5 cellular contexts compared by ENCODE assay signal in the genomic region with DNA sequence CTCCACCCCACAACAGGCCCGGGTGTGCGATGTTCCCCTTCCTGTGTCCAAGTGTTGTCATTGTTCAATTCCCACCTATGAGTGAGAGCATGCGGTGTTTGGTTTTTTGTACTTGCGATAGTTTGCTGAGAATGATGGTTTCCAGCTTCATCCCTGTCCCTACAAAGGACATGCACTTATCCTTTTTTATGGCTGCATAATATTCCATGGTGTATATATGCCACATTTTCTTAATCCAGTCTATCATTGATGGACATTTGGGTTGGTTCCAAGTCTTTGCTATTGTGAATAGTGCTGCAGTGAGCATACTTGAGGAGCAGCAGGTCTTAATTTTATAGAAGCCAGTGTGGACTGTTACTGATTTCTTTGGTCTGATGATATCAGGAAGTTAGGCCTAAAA. TPM values are rescaled to one million over a fixed set of nuclear protein-coding genes. Genes with fewer than 3 reads are reported as not detected.
DNase-seq lines count a peak whose midpoint lies in the region; ATAC-seq, FAIRE-seq and TF ChIP-seq lines count a peak whose summit lies in the region.
"Not testable (repeated sequence)": the region's sequence is repeated elsewhere in the genome, so short reads cannot be mapped to it uniquely, and the experiment has no call there.

No MANE protein-coding gene starts in this region.

- in situ Hi-C loops in K562 (cut with MboI): not testable (repeated sequence)

- peaks cover 14% of the 10 kb centered on the region for H3K9me3 Mint-ChIP-seq in CD8-positive, alpha-beta T cell
- peaks cover 22% of the 10 kb centered on the region for H3K9me3 Mint-ChIP-seq in activated T-cell treated with anti-CD3 and anti-CD28 coated beads, Interleukin-2, amount 50 U/mL, for 24 hours

- DNase-seq in CD8-positive, alpha-beta T cell; activated T-cell treated with anti-CD3 and anti-CD28 coated beads, Interleukin-2, amount 50 U/mL, for 24 hours; K562 (ENCODE audit: extremely low read depth in 1 of 4, low spot score in 3 of 4); trophoblast cell: not testable (repeated sequence)

- not testable (repeated sequence) for H2AFZ ChIP-seq in K562 (ENCODE audit: low read depth, low read length); trophoblast cell (ENCODE audit: insufficient read depth, low read length, poor library complexity)

- CTCF ChIA-PET in CD8-positive, alpha-beta T cell (lab: Charles Lee); HEK293 (lab: Yijun Ruan, JAX); K562 (lab: Yijun Ruan, JAX; ENCODE audit: low intra/inter-chr PET ratio): not testable (repeated sequence)

- TF ChIP-seq RAD21 in K562 (CRISPR knock-in tag; conservative IDR thresholded peaks at IDR 0.05 in 1 of 2, IDR thresholded peaks at IDR 0.05 in 1 of 2): not testable (repeated sequence)

- H3K18ac ChIP-seq in trophoblast cell (ENCODE audit: low read length): not testable (repeated sequence)

- H3K4me1 ChIP-seq in CD8-positive, alpha-beta T cell (ENCODE audit: insufficient read depth, low read length); HEK293 (ENCODE audit: control insufficient read depth, insufficient read depth, low read length); K562 (replicated peaks in 1 of 2; ENCODE audit: control insufficient read depth in 2 of 2, insufficient read depth in 2 of 2, low read length in 2 of 2); trophoblast cell (ENCODE audit: control insufficient read depth in 1 of 2, insufficient read depth in 2 of 2, low read length in 2 of 2): not testable (repeated sequence)

- H4K8ac ChIP-seq in trophoblast cell (ENCODE audit: low read depth, low read length): not testable (repeated sequence)

- WGBS in K562 (ENCODE audit: insufficient coverage, low coverage, missing lambda C conversion rate): 73% methylated on average over 2 of the region's 4 CpGs
- no CpG with 5 or more reads among the region's 4 CpGs for WGBS in trophoblast cell (ENCODE audit: extremely low coverage, insufficient coverage, insufficient read length)

- peak overlapping the region; percentile 27 for H3K27ac Mint-ChIP-seq in CD8-positive, alpha-beta T cell
- peak overlapping the region; percentile 18 for H3K27ac Mint-ChIP-seq in activated T-cell treated with anti-CD3 and anti-CD28 coated beads, Interleukin-2, amount 50 U/mL, for 24 hours

- FAIRE-seq in K562 (lab: Jason Lieb, UNC): not testable (repeated sequence)

- not testable (repeated sequence) for TF ChIP-seq EP300 in K562 (IDR thresholded peaks at IDR 0.05; ENCODE audit: low read length)

- not testable (repeated sequence) for H4K20me1 ChIP-seq in K562 (replicated peaks; ENCODE audit: control insufficient read depth, insufficient read depth, low read length)

- H2BK5ac ChIP-seq in trophoblast cell (ENCODE audit: low read depth, low read length, poor library complexity): not testable (repeated sequence)

- not testable (repeated sequence) for H3K4me2 ChIP-seq in K562 (ENCODE audit: insufficient read depth, low read length); trophoblast cell (ENCODE audit: low read length)

- not testable (repeated sequence) for TF ChIP-seq POLR2A in K562 (conservative IDR thresholded peaks at IDR 0.05)

- H4K91ac ChIP-seq in trophoblast cell (ENCODE audit: low read depth, low read length): not testable (repeated sequence)

- H2AK5ac ChIP-seq in trophoblast cell (ENCODE audit: low read length): not testable (repeated sequence)

- H4K12ac ChIP-seq in trophoblast cell (ENCODE audit: low read depth, low read length): not testable (repeated sequence)

- peaks cover 54% of the 10 kb centered on the region for H3K4me1 Mint-ChIP-seq in CD8-positive, alpha-beta T cell (ENCODE audit: low read depth)
- H3K4me1 Mint-ChIP-seq in activated T-cell treated with anti-CD3 and anti-CD28 coated beads, Interleukin-2, amount 50 U/mL, for 24 hours (ENCODE audit: low read depth): peaks cover 53% of the 10 kb centered on the region

- H3K36me3 ChIP-seq in CD8-positive, alpha-beta T cell (ENCODE audit: insufficient read depth, low read length); HEK293 (ENCODE audit: control insufficient read depth in 2 of 2, insufficient read depth in 1 of 2, low read length in 2 of 2); K562 (ENCODE audit: control insufficient read depth, insufficient read depth, low read length); trophoblast cell (ENCODE audit: control insufficient read depth in 1 of 2, insufficient read depth in 2 of 2, low read length in 2 of 2): not testable (repeated sequence)

- H3K79me2 ChIP-seq in K562 (ENCODE audit: control insufficient read depth, insufficient read depth, low read length): peaks cover 61% of the 10 kb centered on the region
- not testable (repeated sequence) for H3K79me2 ChIP-seq in trophoblast cell (ENCODE audit: control insufficient read depth, insufficient read depth, low read length, poor library complexity)

- not testable (repeated sequence) for H2BK120ac ChIP-seq in trophoblast cell (ENCODE audit: insufficient read depth, low read length, poor library complexity)

- peaks cover 51% of the 10 kb centered on the region for H3K36me3 Mint-ChIP-seq in CD8-positive, alpha-beta T cell
- peaks cover 81% of the 10 kb centered on the region for H3K36me3 Mint-ChIP-seq in activated T-cell treated with anti-CD3 and anti-CD28 coated beads, Interleukin-2, amount 50 U/mL, for 24 hours (ENCODE audit: low read depth)

- not testable (repeated sequence) for H3K79me1 ChIP-seq in trophoblast cell (ENCODE audit: low read length)

- BruUV-seq in K562 (replicated peaks; lab: Mats Ljungman, UMichigan): not testable (repeated sequence)

- not testable (repeated sequence) for H2BK12ac ChIP-seq in trophoblast cell (ENCODE audit: low read length)

- ATAC-seq in CD8-positive, alpha-beta T cell; K562: not testable (repeated sequence)

- H3K4me3 ChIP-seq in CD8-positive, alpha-beta T cell (ENCODE audit: low read depth, low read length); HEK293 (ENCODE audit: low read depth, low read length); K562; trophoblast cell (ENCODE audit: low read depth, low read length): not testable (repeated sequence)

- peak overlapping the region; percentile 11 for H3K4me3 Mint-ChIP-seq in CD8-positive, alpha-beta T cell
- H3K4me3 Mint-ChIP-seq in activated T-cell treated with anti-CD3 and anti-CD28 coated beads, Interleukin-2, amount 50 U/mL, for 24 hours: not testable (repeated sequence)

- intact Hi-C loops in CD8-positive, alpha-beta T cell (cut with DNase I, micrococcal nuclease); K562 (cut with micrococcal nuclease): not testable (repeated sequence)

- POLR2A ChIA-PET in CD8-positive, alpha-beta T cell (lab: Charles Lee): interaction anchor here (0.6 kb wide), 1 partner anchor 30 kb away, joined by 3 read pairs; no protein-coding TSS in a partner anchor
- POLR2A ChIA-PET in HEK293 (lab: Yijun Ruan, JAX); K562 (lab: Yijun Ruan, JAX): not testable (repeated sequence)

- H3K9ac ChIP-seq in K562 (ENCODE audit: insufficient read depth in 1 of 2, low read depth in 2 of 2, low read length in 2 of 2); trophoblast cell (ENCODE audit: low read length): not testable (repeated sequence)

- not testable (repeated sequence) for H3K23ac ChIP-seq in trophoblast cell (ENCODE audit: low read length)

- not testable (repeated sequence) for H3K27me3 Mint-ChIP-seq in CD8-positive, alpha-beta T cell (ENCODE audit: low read depth); activated T-cell treated with anti-CD3 and anti-CD28 coated beads, Interleukin-2, amount 50 U/mL, for 24 hours

- H3K27ac ChIP-seq in CD8-positive, alpha-beta T cell (ENCODE audit: low read depth, low read length); HEK293 (ENCODE audit: extremely low read depth, low read depth, low read length); K562 (ENCODE audit: extremely low read depth, low read depth, low read length); trophoblast cell (ENCODE audit: low read depth, low read length): not testable (repeated sequence)

- not testable (repeated sequence) for H3K14ac ChIP-seq in trophoblast cell (ENCODE audit: low read length)

- not testable (repeated sequence) for TF ChIP-seq CTCF in CD8-positive, alpha-beta T cell (IDR thresholded peaks at IDR 0.05); HEK293 (tag by site-specific recombination; IDR thresholded peaks at IDR 0.05); K562 (IDR thresholded peaks at IDR 0.05 in 2 of 3, conservative IDR thresholded peaks at IDR 0.05 in 1 of 3; ENCODE audit: insufficient read depth in 2 of 3, low read depth in 1 of 3, low read length in 3 of 3)

- H3K27me3 ChIP-seq in CD8-positive, alpha-beta T cell (ENCODE audit: insufficient read depth, low read length); K562 (ENCODE audit: control insufficient read depth in 2 of 2, insufficient read depth in 2 of 2, low read length in 2 of 2); trophoblast cell (ENCODE audit: insufficient read depth, low read length): not testable (repeated sequence)

- H3K9me3 ChIP-seq in CD8-positive, alpha-beta T cell (ENCODE audit: low read length); HEK293 (ENCODE audit: control insufficient read depth, insufficient read depth, low read depth, low read length); K562 (replicated peaks; ENCODE audit: control insufficient read depth, insufficient read depth, low read depth, low read length); trophoblast cell (ENCODE audit: insufficient read depth, low read depth, low read length): not testable (repeated sequence)

- peak overlapping the region; percentile 22 for H3K4ac ChIP-seq in trophoblast cell (ENCODE audit: low read depth, low read length)

- H3K9me1 ChIP-seq in K562 (ENCODE audit: control insufficient read depth, insufficient read depth, low read length): not testable (repeated sequence)

RNA-seq across cellular contexts. Expression of gene UHRF2, which starts 42.3 kb away (rescaled TPM):
- total RNA-seq in CD8-positive, alpha-beta T cell: 100 to 1,000 TPM; 140 to 159 TPM
- 69.4 and 136 TPM in 2 replicates for total RNA-seq in K562 (2011; cell fraction: chromatin; rRNA removed; ENCODE audit: low replicate concordance)
- total RNA-seq in K562 (2011; cell fraction: nucleolus; rRNA removed): 28.0 and 36.7 TPM in 2 replicates
- 76.6 and 118 TPM in 2 replicates for total RNA-seq in K562 (2011; cell fraction: nucleoplasm; rRNA removed)
- total RNA-seq in K562 (2014; rRNA removed) (17.8 and 20.8 TPM in 2 replicates), K562 (2014; rRNA removed; fragmentation: Illumina TruSeq; extraction: Trizol) (23.7 and 25.2 TPM in 2 replicates), K562 (2015; rRNA removed; fragmentation: Illumina TruSeq; extraction: Trizol) (20.2 and 21.0 TPM in 2 replicates), K562 (2021) (19.4 and 20.3 TPM in 2 replicates)
- polyA plus RNA-seq in K562 (2011; rRNA removed) (35.8 and 39.0 TPM in 2 replicates), K562 (2014; fragmentation: Illumina TruSeq; extraction: Trizol) (17.2 and 20.1 TPM in 2 replicates), K562 (2014; fragmentation: Nextera tagmentation; extraction: Ambion mirVana) (1 to 10 TPM; 5.6 to 7.6 TPM), K562 (2014; rRNA removed) (19.0 and 20.7 TPM in 2 replicates)
- polyA plus RNA-seq in K562 (2011; cell fraction: cytosol; rRNA removed): 10.2 and 20.2 TPM in 2 replicates
- polyA plus RNA-seq in K562 (2011; cell fraction: nucleus; rRNA removed): 112 and 120 TPM in 2 replicates
- 12.3 and 15.9 TPM in 2 replicates for polyA plus RNA-seq in K562 (2012)
- polyA minus RNA-seq in K562 (2011; rRNA and poly(A)+ RNA removed): 47.0 and 55.5 TPM in 2 replicates
- polyA minus RNA-seq in K562 (2011; cell fraction: cytosol; rRNA and poly(A)+ RNA removed): 13.0 and 24.7 TPM in 2 replicates
- 55.1 and 81.0 TPM in 2 replicates for polyA minus RNA-seq in K562 (2011; cell fraction: nucleus; rRNA and poly(A)+ RNA removed)
- 18.9 and 19.8 TPM in 2 replicates for polyA plus RNA-seq in trophoblast cell (2013)
